ENCODE assay signal across 1 cellular context in genomic region chr10:14579405-14579804, GRCh38.
TF ChIP-seq lines count a peak whose summit lies in the region.

No MANE protein-coding gene starts in this region.

TF ChIP-seq in WTC11, 78 proteins besides CTCF, POLR2A, EP300 and RAD21 (continued from another document):
- TF ChIP-seq, protein P1, sequence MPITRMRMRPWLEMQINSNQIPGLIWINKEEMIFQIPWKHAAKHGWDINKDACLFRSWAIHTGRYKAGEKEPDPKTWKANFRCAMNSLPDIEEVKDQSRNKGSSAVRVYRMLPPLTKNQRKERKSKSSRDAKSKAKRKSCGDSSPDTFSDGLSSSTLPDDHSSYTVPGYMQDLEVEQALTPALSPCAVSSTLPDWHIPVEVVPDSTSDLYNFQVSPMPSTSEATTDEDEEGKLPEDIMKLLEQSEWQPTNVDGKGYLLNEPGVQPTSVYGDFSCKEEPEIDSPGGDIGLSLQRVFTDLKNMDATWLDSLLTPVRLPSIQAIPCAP (CRISPR knock-in tag; IDR thresholded peaks at IDR 0.05): no peak
- TF ChIP-seq, protein P2, sequence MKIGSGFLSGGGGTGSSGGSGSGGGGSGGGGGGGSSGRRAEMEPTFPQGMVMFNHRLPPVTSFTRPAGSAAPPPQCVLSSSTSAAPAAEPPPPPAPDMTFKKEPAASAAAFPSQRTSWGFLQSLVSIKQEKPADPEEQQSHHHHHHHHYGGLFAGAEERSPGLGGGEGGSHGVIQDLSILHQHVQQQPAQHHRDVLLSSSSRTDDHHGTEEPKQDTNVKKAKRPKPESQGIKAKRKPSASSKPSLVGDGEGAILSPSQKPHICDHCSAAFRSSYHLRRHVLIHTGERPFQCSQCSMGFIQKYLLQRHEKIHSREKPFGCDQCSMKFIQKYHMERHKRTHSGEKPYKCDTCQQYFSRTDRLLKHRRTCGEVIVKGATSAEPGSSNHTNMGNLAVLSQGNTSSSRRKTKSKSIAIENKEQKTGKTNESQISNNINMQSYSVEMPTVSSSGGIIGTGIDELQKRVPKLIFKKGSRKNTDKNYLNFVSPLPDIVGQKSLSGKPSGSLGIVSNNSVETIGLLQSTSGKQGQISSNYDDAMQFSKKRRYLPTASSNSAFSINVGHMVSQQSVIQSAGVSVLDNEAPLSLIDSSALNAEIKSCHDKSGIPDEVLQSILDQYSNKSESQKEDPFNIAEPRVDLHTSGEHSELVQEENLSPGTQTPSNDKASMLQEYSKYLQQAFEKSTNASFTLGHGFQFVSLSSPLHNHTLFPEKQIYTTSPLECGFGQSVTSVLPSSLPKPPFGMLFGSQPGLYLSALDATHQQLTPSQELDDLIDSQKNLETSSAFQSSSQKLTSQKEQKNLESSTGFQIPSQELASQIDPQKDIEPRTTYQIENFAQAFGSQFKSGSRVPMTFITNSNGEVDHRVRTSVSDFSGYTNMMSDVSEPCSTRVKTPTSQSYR (CRISPR knock-in tag; IDR thresholded peaks at IDR 0.05): no peak
- TF ChIP-seq ZNF138 (CRISPR knock-in tag; conservative IDR thresholded peaks at IDR 0.05) (no peak), MLX (CRISPR knock-in tag; IDR thresholded peaks at IDR 0.05) (no peak), SMAD4 (CRISPR knock-in tag; IDR thresholded peaks at IDR 0.05) (no peak), AFF4 (CRISPR knock-in tag; IDR thresholded peaks at IDR 0.05; ENCODE audit: borderline replicate concordance) (no peak)
